10 cellular contexts compared by ENCODE assay signal in genomic region chr9:21031818-21032203, GRCh38. TPM values are rescaled to one million over a fixed set of nuclear protein-coding genes. Genes with fewer than 3 reads are reported as not detected.
A peak's percentile ranks its signal among the peaks of the same experiment; 100 is the strongest.
DNase-seq lines count a peak whose midpoint lies in the region; ATAC-seq and TF ChIP-seq lines count a peak whose summit lies in the region.
"Had no signal": no experiment of that assay in that cellular context is flagged by ENCODE, and none has a peak within 500 bp of the region (broad histone marks: within the 10 kb centered on the region; RNA-seq: fewer than 3 reads in every experiment).

No MANE protein-coding gene starts in this region.

- no peaks in the 10 kb centered on the region for H3K9me3 ChIP-seq in endodermal cell (ENCODE audit: control insufficient read depth, low read length)

- H3K27ac ChIP-seq in endodermal cell (ENCODE audit: low read depth, low read length): no peak overlapping the region

- H3K27ac Mint-ChIP-seq in endodermal cell (no peak overlapping the region), nephron progenitor cell (no peak overlapping the region)

- POLR2A ChIA-PET in AG04449 (lab: Yijun Ruan, JAX): no interaction called here

- no peak for ATAC-seq in HG03095 (IDR thresholded peaks at IDR 0.05; ENCODE audit: unreplicated experiment)
- no peak for ATAC-seq in activated CD4-positive, CD25-positive, alpha-beta regulatory T cell treated with anti-CD3 and anti-CD28 coated beads, Interleukin-2, amount 50 U/mL, for 24 hours

- H3K4me1 ChIP-seq in endodermal cell (ENCODE audit: control insufficient read depth, insufficient read depth, low read length): peaks cover 6% of the 10 kb centered on the region

- 90 to 98% methylated on average over 16 to 19 of the region's 19 CpGs for WGBS in endodermal cell (ENCODE audit: insufficient coverage in 1 of 2, insufficient read length in 1 of 2), 2 experiments

- no peaks in the 10 kb centered on the region for H3K36me3 ChIP-seq in endodermal cell (ENCODE audit: control insufficient read depth, insufficient read depth, low read length)

- no peaks in the 10 kb centered on the region for H3K27me3 ChIP-seq in endodermal cell (ENCODE audit: control insufficient read depth, insufficient read depth, low read length, poor library complexity, severe bottlenecking)

- CTCF ChIA-PET in AG04449 (lab: Yijun Ruan, JAX): no interaction called here

- peaks cover 3% of the 10 kb centered on the region for H3K4me1 Mint-ChIP-seq in endodermal cell
- no peaks in the 10 kb centered on the region for H3K4me1 Mint-ChIP-seq in nephron progenitor cell

- H3K9me3 Mint-ChIP-seq in endodermal cell (no peaks in the 10 kb centered on the region), nephron progenitor cell (no peaks in the 10 kb centered on the region)

- H3K4me3 ChIP-seq in AG04449 (ENCODE audit: low read depth, low read length) (peak overlapping the region; percentile 60), endodermal cell (ENCODE audit: low read length) (peak overlapping the region; percentile 69)
- H3K4me3 ChIP-seq in Jurkat, Clone E6-1 (ENCODE audit: low read length): peak overlapping the region; percentile 55

- no peak overlapping the region for H3K9ac ChIP-seq in endodermal cell (ENCODE audit: extremely low read depth, low read length, poor library complexity, severe bottlenecking)

- TF ChIP-seq CTCF in AG04449 (IDR thresholded peaks at IDR 0.05; ENCODE audit: insufficient read depth, low read length, missing control alignments) (no peak), endodermal cell (conservative IDR thresholded peaks at IDR 0.05) (no peak), nephron progenitor cell (IDR thresholded peaks at IDR 0.05) (no peak)

- DNase-seq in AG04449 (ENCODE audit: low read depth, low spot score) (no peak), endodermal cell (no peak), nephron progenitor cell (no peak), DMS153 treated with DMSO at 0.1 percent for 48 hours (lab: John Stamatoyannopoulos, UW; ENCODE audit: unreplicated experiment) (no peak), AG08395 (ENCODE audit: low spot score) (no peak)
- DNase-seq in Jurkat, Clone E6-1 (ENCODE audit: low read depth, low spot score): no peak
- DNase-seq: NCI-H510A treated with DMSO at 0.1 percent for 48 hours had no signal

- H3K36me3 Mint-ChIP-seq in endodermal cell (ENCODE audit: low read depth) (no peaks in the 10 kb centered on the region), nephron progenitor cell (ENCODE audit: low read depth) (no peaks in the 10 kb centered on the region)

- H3K27me3 Mint-ChIP-seq in endodermal cell (ENCODE audit: insufficient read depth) (peaks cover 8% of the 10 kb centered on the region), nephron progenitor cell (ENCODE audit: low read depth, poor library complexity) (peaks cover 7% of the 10 kb centered on the region)

- no peak overlapping the region for H3K4me3 Mint-ChIP-seq in endodermal cell
- H3K4me3 Mint-ChIP-seq in nephron progenitor cell: peak overlapping the region; percentile 68

RNA-seq across cellular contexts. Expression of gene HACD4, which starts 0.4 kb away (rescaled TPM):
- 5.2 TPM for polyA plus RNA-seq in Jurkat, Clone E6-1 (2012; ENCODE audit: insufficient read depth, insufficient read length)
- 1 to 10 TPM; 1.6 to 1.7 TPM for total RNA-seq in endodermal cell
- polyA plus RNA-seq in endodermal cell (2013, experiment 1 of 2): 1.5 TPM
- 1.4 TPM for polyA plus RNA-seq in endodermal cell (2013, experiment 2 of 2)

RNA-seq across cellular contexts. Expression of gene IFNB1, which starts 45.9 kb away (rescaled TPM):
- polyA plus RNA-seq in Jurkat, Clone E6-1 (2012; ENCODE audit: insufficient read depth, insufficient read length): not detected
- not detected for total RNA-seq in endodermal cell
- not detected for polyA plus RNA-seq in endodermal cell (2013, experiment 1 of 2)
- polyA plus RNA-seq in endodermal cell (2013, experiment 2 of 2): not detected
- total RNA-seq: omental fat pad had no signal
